ENCODE assay signal across 27 cellular contexts in genomic region chr18:61677435-61677830, GRCh38.
"Had no signal": no experiment of that assay in that cellular context is flagged by ENCODE, and none has a peak within 500 bp of the region (broad histone marks: within the 10 kb centered on the region; RNA-seq: fewer than 3 reads in every experiment).

No MANE protein-coding gene starts in this region.

- ATAC-seq: activated CD4-positive, CD25-positive, alpha-beta regulatory T cell treated with anti-CD3 and anti-CD28 coated beads, Interleukin-2, amount 50 U/mL, for 24 hours; activated CD8-positive, alpha-beta T cell treated with anti-CD3 and anti-CD28 coated beads for 36 hours; activated T-cell treated with anti-CD3 and anti-CD28 coated beads, Interleukin-2, amount 50 U/mL, for 4 hours; activated T-helper 17 cell treated with anti-CD3 and anti-CD28 coated beads, Interleukin-2, amount 50 U/mL, for 72 hours; esophagus mucosa; gastrocnemius medialis; T-helper 17 cell had no signal

- H3K4me1 ChIP-seq: foreskin keratinocyte, gastrocnemius medialis had no signal

- H3K4me3 ChIP-seq: coronary artery, dorsolateral prefrontal cortex, gastrocnemius medialis had no signal

- H3K36me3 ChIP-seq: brain microvascular endothelial cell, gastrocnemius medialis, WERI-Rb-1 had no signal

- H3K27me3 ChIP-seq: brain microvascular endothelial cell, foreskin keratinocyte, gastrocnemius medialis had no signal

- H3K27ac ChIP-seq: brain microvascular endothelial cell, coronary artery, dorsolateral prefrontal cortex, foreskin keratinocyte, gastrocnemius medialis, WERI-Rb-1 had no signal

- DNase-seq: activated B cell treated with CpG ODN at 0.5 μM for 24 hours; activated CD4-positive, alpha-beta T cell treated with anti-CD3 and anti-CD28 coated beads for 48 hours; activated CD4-positive, alpha-beta T cell treated with anti-CD3 and anti-CD28 coated beads, Interleukin-2, amount 50 U/mL, for 1 hour; activated CD4-positive, alpha-beta T cell treated with anti-CD3 and anti-CD28 coated beads, Interleukin-2, amount 50 U/mL, for 48 hours; activated CD8-positive, alpha-beta memory T cell treated with anti-CD3 and anti-CD28 coated beads for 24 hours; activated CD8-positive, alpha-beta T cell treated with anti-CD3 and anti-CD28 coated beads for 36 hours; activated effector memory CD4-positive, alpha-beta T cell treated with Interleukin-2 at 50 U/mL for 16 hours; activated gamma-delta T cell treated with Interleukin-2 at 50 U/mL for 16 hours; activated naive CD4-positive, alpha-beta T cell treated with anti-CD3 and anti-CD28 coated beads, Interleukin-2, amount 50 U/mL, for 16 hours; activated naive CD4-positive, alpha-beta T cell treated with Interleukin-2 at 50 U/mL for 16 hours; activated T-cell treated with anti-CD3 and anti-CD28 coated beads, Interleukin-2, amount 50 U/mL, for 4 hours; amniotic stem cell; anterior cingulate cortex; brain microvascular endothelial cell; dorsolateral prefrontal cortex; effector memory CD4-positive, alpha-beta T cell; endodermal cell; gastrocnemius medialis; T-helper 1 cell; T-helper 17 cell; T1000; WERI-Rb-1 had no signal
